ENCODE assay signal across 1 cellular context in the genomic region with DNA sequence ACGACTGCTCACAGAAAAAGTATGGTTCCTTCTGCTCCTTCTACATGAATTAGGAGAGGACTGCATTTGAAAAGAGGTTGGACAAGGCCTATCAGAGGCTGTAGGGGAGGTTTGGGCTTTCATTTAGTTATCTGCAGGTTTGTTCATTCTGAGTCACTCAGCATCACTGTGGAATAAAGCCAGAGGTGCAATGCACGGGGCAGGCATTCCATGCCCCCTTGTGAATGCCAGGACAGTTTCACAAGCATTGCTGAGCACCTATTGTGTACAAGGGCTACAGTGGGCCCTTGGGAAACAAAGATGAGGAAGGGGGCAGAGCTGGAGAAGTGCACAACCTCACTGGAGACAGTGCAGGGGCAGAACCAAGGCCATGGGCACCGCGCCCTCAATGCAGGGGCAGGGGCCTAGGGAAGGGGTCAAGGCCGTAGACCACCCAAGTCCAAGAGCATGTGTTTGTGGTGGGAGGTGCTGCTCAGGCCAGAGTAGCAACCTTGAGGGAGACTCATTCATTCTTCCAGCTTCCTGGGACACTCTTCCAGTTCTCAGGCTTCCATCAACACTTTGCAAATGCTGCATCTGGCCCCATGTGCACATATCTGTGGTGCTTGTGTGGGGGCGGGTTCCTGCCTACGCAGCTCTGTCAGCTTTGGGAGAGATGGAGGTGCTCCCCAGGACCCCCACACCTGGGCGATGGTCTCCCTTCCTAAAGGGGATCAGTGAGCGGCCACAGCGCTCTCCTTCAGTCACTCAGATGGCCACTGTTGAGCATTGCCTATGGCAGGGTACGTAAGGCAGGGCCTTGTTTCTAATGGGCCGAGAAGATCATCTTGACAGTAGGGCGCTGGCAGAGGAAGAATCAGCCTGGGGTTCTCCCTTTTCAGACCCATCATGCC.
TF ChIP-seq lines count a peak whose summit lies in the region.

No MANE protein-coding gene starts in this region.

TF ChIP-seq in WTC11, 78 proteins besides CTCF, POLR2A, EP300 and RAD21 (continued from another document):
- TF ChIP-seq, protein P1, sequence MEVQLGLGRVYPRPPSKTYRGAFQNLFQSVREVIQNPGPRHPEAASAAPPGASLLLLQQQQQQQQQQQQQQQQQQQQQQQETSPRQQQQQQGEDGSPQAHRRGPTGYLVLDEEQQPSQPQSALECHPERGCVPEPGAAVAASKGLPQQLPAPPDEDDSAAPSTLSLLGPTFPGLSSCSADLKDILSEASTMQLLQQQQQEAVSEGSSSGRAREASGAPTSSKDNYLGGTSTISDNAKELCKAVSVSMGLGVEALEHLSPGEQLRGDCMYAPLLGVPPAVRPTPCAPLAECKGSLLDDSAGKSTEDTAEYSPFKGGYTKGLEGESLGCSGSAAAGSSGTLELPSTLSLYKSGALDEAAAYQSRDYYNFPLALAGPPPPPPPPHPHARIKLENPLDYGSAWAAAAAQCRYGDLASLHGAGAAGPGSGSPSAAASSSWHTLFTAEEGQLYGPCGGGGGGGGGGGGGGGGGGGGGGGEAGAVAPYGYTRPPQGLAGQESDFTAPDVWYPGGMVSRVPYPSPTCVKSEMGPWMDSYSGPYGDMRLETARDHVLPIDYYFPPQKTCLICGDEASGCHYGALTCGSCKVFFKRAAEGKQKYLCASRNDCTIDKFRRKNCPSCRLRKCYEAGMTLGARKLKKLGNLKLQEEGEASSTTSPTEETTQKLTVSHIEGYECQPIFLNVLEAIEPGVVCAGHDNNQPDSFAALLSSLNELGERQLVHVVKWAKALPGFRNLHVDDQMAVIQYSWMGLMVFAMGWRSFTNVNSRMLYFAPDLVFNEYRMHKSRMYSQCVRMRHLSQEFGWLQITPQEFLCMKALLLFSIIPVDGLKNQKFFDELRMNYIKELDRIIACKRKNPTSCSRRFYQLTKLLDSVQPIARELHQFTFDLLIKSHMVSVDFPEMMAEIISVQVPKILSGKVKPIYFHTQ (CRISPR knock-in tag; IDR thresholded peaks at IDR 0.05): no peak
- TF ChIP-seq, protein P2, sequence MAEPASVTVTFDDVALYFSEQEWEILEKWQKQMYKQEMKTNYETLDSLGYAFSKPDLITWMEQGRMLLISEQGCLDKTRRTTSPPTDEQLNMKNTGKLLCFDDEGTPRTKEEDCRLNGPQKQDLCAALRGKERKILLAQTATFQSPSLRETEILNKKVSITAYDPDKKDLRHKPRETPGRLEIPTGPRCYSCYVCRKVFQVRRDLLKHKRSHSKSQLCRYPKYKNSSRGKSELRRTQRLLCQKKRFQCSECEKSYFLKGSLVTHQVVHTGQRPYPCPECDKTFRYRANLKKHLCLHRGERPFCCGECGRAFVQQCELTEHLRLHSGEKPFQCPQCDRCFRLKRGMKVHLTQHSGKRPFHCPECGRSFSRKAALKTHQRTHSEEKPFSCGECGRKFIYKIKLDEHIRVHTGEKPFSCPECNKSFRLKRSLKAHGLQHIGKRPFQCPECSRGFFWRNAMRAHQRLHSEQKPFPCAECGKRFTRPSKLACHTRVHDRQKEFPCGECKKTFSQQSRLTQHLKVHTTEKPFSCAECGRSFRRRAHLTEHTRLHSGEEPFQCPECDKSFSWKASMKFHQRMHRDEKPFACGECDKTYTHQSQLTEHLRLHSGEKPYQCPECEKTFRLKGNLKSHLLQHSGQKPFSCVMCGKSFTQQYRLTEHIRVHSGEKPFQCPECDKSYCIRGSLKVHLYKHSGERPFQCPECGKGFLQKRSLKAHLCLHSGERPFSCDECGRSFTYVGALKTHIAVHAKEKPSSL (CRISPR knock-in tag; conservative IDR thresholded peaks at IDR 0.05): no peak
- TF ChIP-seq E2F5 (CRISPR knock-in tag; IDR thresholded peaks at IDR 0.05): no peak
- TF ChIP-seq PREB (CRISPR knock-in tag; IDR thresholded peaks at IDR 0.05; ENCODE audit: borderline replicate concordance): no peak
- TF ChIP-seq ZNF317 (CRISPR knock-in tag; IDR thresholded peaks at IDR 0.05; ENCODE audit: borderline replicate concordance, low read depth): no peak
- TF ChIP-seq RELA (CRISPR knock-in tag; IDR thresholded peaks at IDR 0.05; ENCODE audit: borderline replicate concordance): no peak
- TF ChIP-seq, protein P3, sequence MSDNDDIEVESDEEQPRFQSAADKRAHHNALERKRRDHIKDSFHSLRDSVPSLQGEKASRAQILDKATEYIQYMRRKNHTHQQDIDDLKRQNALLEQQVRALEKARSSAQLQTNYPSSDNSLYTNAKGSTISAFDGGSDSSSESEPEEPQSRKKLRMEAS (CRISPR knock-in tag; IDR thresholded peaks at IDR 0.05): no peak
